ENCODE assay signal across 14 cellular contexts in genomic region chr7:1045727-1046063, GRCh38. TPM values are rescaled to one million over a fixed set of nuclear protein-coding genes. Genes with fewer than 3 reads are reported as not detected.
DNase-seq lines count a peak whose midpoint lies in the region; ATAC-seq and TF ChIP-seq lines count a peak whose summit lies in the region.
"Had no signal": no experiment of that assay in that cellular context is flagged by ENCODE, and none has a peak within 500 bp of the region (broad histone marks: within the 10 kb centered on the region; RNA-seq: fewer than 3 reads in every experiment).

No MANE protein-coding gene starts in this region.

- 77 to 79% methylated on average over 8 of the region's 8 CpGs for WGBS in upper lobe of left lung, 2 donors

- peak overlapping the region in 3 of 8 donors; percentile 81 to 90 (median 88) for H3K27ac Mint-ChIP-seq in CD8-positive, alpha-beta memory T cell
- no peak overlapping the region for H3K27ac Mint-ChIP-seq in activated T-helper 2 cell treated with anti-CD3 and anti-CD28 coated beads, Interferon-gamma antibody, Interleukin-2, Interleukin-4, amounts not matched to agents 10 μg/mL and 5 μg/mL and 100 μg/mL, durations not matched to agents 14 hours and 24 hours and 36 hours
- peak overlapping the region in 3 of 10 donors; percentile 23 to 65 (median 57) for H3K27ac Mint-ChIP-seq in naive thymus-derived CD8-positive, alpha-beta T cell

- intact Hi-C loops in activated T-helper 2 cell treated with anti-CD3 and anti-CD28 coated beads, Interferon-gamma antibody, Interleukin-2, Interleukin-4, amounts not matched to agents 10 μg/mL and 5 μg/mL and 100 μg/mL, durations not matched to agents 14 hours and 24 hours and 36 hours (cut with micrococcal nuclease): loop anchor here (2.0 to 10.0 kb wide), 3 partner anchors 19 to 131 kb away; partner anchors contain the start of gene COX19

- TF ChIP-seq CTCF in upper lobe of left lung (IDR thresholded peaks at IDR 0.05): no peak

- H3K27me3 Mint-ChIP-seq in CD8-positive, alpha-beta memory T cell: no peaks in the 10 kb centered on the region
- H3K27me3 Mint-ChIP-seq in activated T-helper 2 cell treated with anti-CD3 and anti-CD28 coated beads, Interferon-gamma antibody, Interleukin-2, Interleukin-4, amounts not matched to agents 10 μg/mL and 5 μg/mL and 100 μg/mL, durations not matched to agents 14 hours and 24 hours and 36 hours (ENCODE audit: low read depth): no peaks in the 10 kb centered on the region
- H3K27me3 Mint-ChIP-seq in naive thymus-derived CD8-positive, alpha-beta T cell: peaks cover 0 to 14% (median 0%) of the 10 kb centered on the region in 5 donors

- peaks cover 90% of the 10 kb centered on the region for H3K4me1 ChIP-seq in BLaER1
- peaks cover 69% of the 10 kb centered on the region for H3K4me1 ChIP-seq in CD8-positive, alpha-beta memory T cell (ENCODE audit: insufficient read depth, low read length)
- peaks cover 69 to 92% (median 87%) of the 10 kb centered on the region in 4 donors for H3K4me1 ChIP-seq in upper lobe of left lung

- TF ChIP-seq POLR2A in upper lobe of left lung (IDR thresholded peaks at IDR 0.05): no peak

- no peaks in the 10 kb centered on the region; the same call in 1 of the 2 replicates for H3K36me3 ChIP-seq in BLaER1
- H3K36me3 ChIP-seq in CD8-positive, alpha-beta memory T cell (ENCODE audit: insufficient read depth, low read length): no peaks in the 10 kb centered on the region
- H3K36me3 ChIP-seq in upper lobe of left lung: no peaks in the 10 kb centered on the region

- H3K27ac ChIP-seq in BLaER1 (no peak overlapping the region), upper lobe of left lung (peak overlapping the region in 1 of 4 donors; percentile 94)
- no peak overlapping the region for H3K27ac ChIP-seq in CD8-positive, alpha-beta memory T cell (ENCODE audit: low read depth, low read length)

- CTCF ChIA-PET in CD8-positive, alpha-beta memory T cell (lab: Charles Lee): interaction anchor here (1.4 to 4.5 kb wide), 5 partner anchors 8 to 52 kb away, joined by 5 to 28 read pairs (median 7); no protein-coding TSS in a partner anchor

- H3K4me1 Mint-ChIP-seq in CD8-positive, alpha-beta memory T cell: peaks cover 56 to 75% (median 62%) of the 10 kb centered on the region in 3 donors
- peaks cover 62% of the 10 kb centered on the region for H3K4me1 Mint-ChIP-seq in activated T-helper 2 cell treated with anti-CD3 and anti-CD28 coated beads, Interferon-gamma antibody, Interleukin-2, Interleukin-4, amounts not matched to agents 10 μg/mL and 5 μg/mL and 100 μg/mL, durations not matched to agents 14 hours and 24 hours and 36 hours (ENCODE audit: low read depth)
- H3K4me1 Mint-ChIP-seq in naive thymus-derived CD8-positive, alpha-beta T cell: peaks cover 26 to 69% (median 65%) of the 10 kb centered on the region in 4 donors

- ATAC-seq in naive thymus-derived CD8-positive, alpha-beta T cell: no peak
- ATAC-seq in upper lobe of left lung (ENCODE audit: low FRiP score in 2 of 2) (no peak), HG03095 (IDR thresholded peaks at IDR 0.05; ENCODE audit: unreplicated experiment) (no peak)
- ATAC-seq: Panc1 had no signal

- H3K9me3 ChIP-seq in BLaER1 (no peaks in the 10 kb centered on the region), upper lobe of left lung (no peaks in the 10 kb centered on the region)
- H3K9me3 ChIP-seq in CD8-positive, alpha-beta memory T cell (ENCODE audit: low read length): no peaks in the 10 kb centered on the region

- H3K27me3 ChIP-seq in BLaER1: no peaks in the 10 kb centered on the region; the same call in 1 of the 2 replicates
- H3K27me3 ChIP-seq in CD8-positive, alpha-beta memory T cell (ENCODE audit: insufficient read depth, low read length, poor library complexity, severe bottlenecking): no peaks in the 10 kb centered on the region
- H3K27me3 ChIP-seq in upper lobe of left lung: no peaks in the 10 kb centered on the region

- no peaks in the 10 kb centered on the region for H3K9me3 Mint-ChIP-seq in CD8-positive, alpha-beta memory T cell
- no peaks in the 10 kb centered on the region for H3K9me3 Mint-ChIP-seq in activated T-helper 2 cell treated with anti-CD3 and anti-CD28 coated beads, Interferon-gamma antibody, Interleukin-2, Interleukin-4, amounts not matched to agents 10 μg/mL and 5 μg/mL and 100 μg/mL, durations not matched to agents 14 hours and 24 hours and 36 hours
- H3K9me3 Mint-ChIP-seq in naive thymus-derived CD8-positive, alpha-beta T cell: no peaks in the 10 kb centered on the region

- DNase-seq in CD8-positive, alpha-beta memory T cell: no peak
- DNase-seq in activated T-helper 2 cell treated with anti-CD3 and anti-CD28 coated beads, Interferon-gamma antibody, Interleukin-2, Interleukin-4, amounts not matched to agents 10 μg/mL and 5 μg/mL and 100 μg/mL, durations not matched to agents 14 hours and 24 hours and 36 hours (ENCODE audit: low spot score): no peak
- DNase-seq in naive thymus-derived CD8-positive, alpha-beta T cell: no peak
- DNase-seq in upper lobe of left lung (no peak), DMS153 treated with DMSO at 0.1 percent for 48 hours (lab: John Stamatoyannopoulos, UW; ENCODE audit: unreplicated experiment) (no peak), KBM-7 (no peak)
- DNase-seq: activated CD8-positive, alpha-beta memory T cell treated with anti-CD3 and anti-CD28 coated beads for 24 hours; amygdala; NCI-H1105 had no signal

- H3K36me3 Mint-ChIP-seq in CD8-positive, alpha-beta memory T cell: no peaks in the 10 kb centered on the region
- no peaks in the 10 kb centered on the region for H3K36me3 Mint-ChIP-seq in activated T-helper 2 cell treated with anti-CD3 and anti-CD28 coated beads, Interferon-gamma antibody, Interleukin-2, Interleukin-4, amounts not matched to agents 10 μg/mL and 5 μg/mL and 100 μg/mL, durations not matched to agents 14 hours and 24 hours and 36 hours (ENCODE audit: low read depth)
- H3K36me3 Mint-ChIP-seq in naive thymus-derived CD8-positive, alpha-beta T cell: no peaks in the 10 kb centered on the region

- H3K4me3 Mint-ChIP-seq in CD8-positive, alpha-beta memory T cell: peak overlapping the region; percentile 82 to 92 (median 87)
- peak overlapping the region; percentile 88 for H3K4me3 Mint-ChIP-seq in activated T-helper 2 cell treated with anti-CD3 and anti-CD28 coated beads, Interferon-gamma antibody, Interleukin-2, Interleukin-4, amounts not matched to agents 10 μg/mL and 5 μg/mL and 100 μg/mL, durations not matched to agents 14 hours and 24 hours and 36 hours (ENCODE audit: low read depth)
- peak overlapping the region; percentile 74 to 94 (median 86) for H3K4me3 Mint-ChIP-seq in naive thymus-derived CD8-positive, alpha-beta T cell

- in situ Hi-C loops in KBM-7 (cut with MboI; ENCODE audit: low pct_unique_long_range_greater_than_20kb, low sequenced_read_pairs): no loop called here

- TF ChIP-seq EP300 in upper lobe of left lung (IDR thresholded peaks at IDR 0.05): no peak

- H3K4me2 ChIP-seq in BLaER1: peak overlapping the region; percentile 100

- peak overlapping the region; percentile 77 for H3K4me3 ChIP-seq in BLaER1
- peak overlapping the region; percentile 25 for H3K4me3 ChIP-seq in CD8-positive, alpha-beta memory T cell (ENCODE audit: low read length)
- peak overlapping the region in 1 of 4 donors; percentile 84 for H3K4me3 ChIP-seq in upper lobe of left lung

- peaks cover 66% of the 10 kb centered on the region for H4K20me1 ChIP-seq in BLaER1

- POLR2A ChIA-PET in CD8-positive, alpha-beta memory T cell (lab: Charles Lee): interaction anchor here (0.6 to 1.6 kb wide), 2 partner anchors 20 to 29 kb away, joined by 5 to 6 read pairs; no protein-coding TSS in a partner anchor
- POLR2A ChIA-PET in naive thymus-derived CD8-positive, alpha-beta T cell (lab: Charles Lee): interaction anchor here (1.4 to 5.4 kb wide), 6 partner anchors 9 to 70 kb away, joined by 3 to 35 read pairs (median 9); partner anchors contain the start of gene COX19

- peak overlapping the region; percentile 37; the same call in 1 of the 2 replicates for H3K9ac ChIP-seq in BLaER1

RNA-seq across cellular contexts. Expression of gene GPR146, which starts 1.3 kb away (rescaled TPM):
- under 1 TPM; 0.55 to 0.70 TPM for total RNA-seq in CD8-positive, alpha-beta memory T cell
- polyA plus RNA-seq in CD8-positive, alpha-beta memory T cell: 1.2 TPM
- total RNA-seq in activated T-helper 2 cell treated with anti-CD3 and anti-CD28 coated beads, Interferon-gamma antibody, Interleukin-2, Interleukin-4, amounts not matched to agents 10 μg/mL and 5 μg/mL and 100 μg/mL, durations not matched to agents 14 hours and 24 hours and 36 hours: 5.6 and 6.7 TPM in 2 replicates
- 1 to 10 TPM; 7.0 to 9.5 TPM for total RNA-seq in naive thymus-derived CD8-positive, alpha-beta T cell
- 1 to 10 TPM; 1.4 to 3.8 (median 2.5) TPM for polyA plus RNA-seq in naive thymus-derived CD8-positive, alpha-beta T cell
- total RNA-seq in upper lobe of left lung: 10 to 100 TPM; 11.2 to 32.8 (median 28.9) TPM
- total RNA-seq: fibroblast of villous mesenchyme had no signal

RNA-seq across cellular contexts. Expression of gene GPER1, which starts 42.2 kb away (rescaled TPM):
- not detected for total RNA-seq in CD8-positive, alpha-beta memory T cell
- polyA plus RNA-seq in CD8-positive, alpha-beta memory T cell: 0.17 TPM
- total RNA-seq in activated T-helper 2 cell treated with anti-CD3 and anti-CD28 coated beads, Interferon-gamma antibody, Interleukin-2, Interleukin-4, amounts not matched to agents 10 μg/mL and 5 μg/mL and 100 μg/mL, durations not matched to agents 14 hours and 24 hours and 36 hours: 0.37 and 0.46 TPM in 2 replicates
- under 1 TPM in 1 of 2 experiments, not detected in 1; 0.25 TPM for total RNA-seq in naive thymus-derived CD8-positive, alpha-beta T cell
- polyA plus RNA-seq in naive thymus-derived CD8-positive, alpha-beta T cell: under 1 TPM in 1 of 3 donors, not detected in 2; 0.11 TPM
- 10 to 100 TPM in 2 of 6 donors, 1 to 10 TPM in 4; 6.5 to 24.7 (median 8.5) TPM for total RNA-seq in upper lobe of left lung
- total RNA-seq: T-helper 1 cell treated with Interleukin-12 subunit alpha and Interleukin-12 subunit beta and Interleukin-4 antibody, amounts not matched to agents 30 ng/mL and 1 ng/mL, for 36 hours had no signal
